In genomic region chr13:88857256-88857655, GRCh38 we compare ENCODE assay signal across 22 cellular contexts.
DNase-seq lines count a peak whose midpoint lies in the region; ATAC-seq, FAIRE-seq and TF ChIP-seq lines count a peak whose summit lies in the region.
"Had no signal": no experiment of that assay in that cellular context is flagged by ENCODE, and none has a peak within 500 bp of the region (broad histone marks: within the 10 kb centered on the region; RNA-seq: fewer than 3 reads in every experiment).

No MANE protein-coding gene starts in this region.

- no peak for TF ChIP-seq POLR2A in GM12892 (IDR thresholded peaks at IDR 0.05; ENCODE audit: low read depth, low read length)

- TF ChIP-seq CTCF in epithelial cell of esophagus (IDR thresholded peaks at IDR 0.05; ENCODE audit: insufficient read depth, low read depth, low read length, missing control alignments), result no peak

- no peak for FAIRE-seq in GM12892 (lab: Jason Lieb, UNC)
- FAIRE-seq: G401.6 had no signal

- H3K4me3 ChIP-seq in epithelial cell of esophagus (ENCODE audit: low read length), result no peak overlapping the region
- H3K4me3 ChIP-seq: BLaER1, esophagus muscularis mucosa, neural progenitor cell had no signal

- peak; percentile 16 for DNase-seq in H4 (ENCODE audit: low spot score)
- peak; percentile 32 for DNase-seq in NCI-H128 (lab: John Stamatoyannopoulos, UW; ENCODE audit: unreplicated experiment)
- DNase-seq in NCI-H2107 treated with DMSO at 0.1 percent for 48 hours (lab: John Stamatoyannopoulos, UW; ENCODE audit: unreplicated experiment), result peak; percentile 90
- DNase-seq in epithelial cell of esophagus (ENCODE audit: low read depth), result peak; percentile 43
- DNase-seq in GM12892 (ENCODE audit: insufficient read length), result no peak
- DNase-seq: activated CD4-positive, CD25-positive, alpha-beta regulatory T cell; activated naive CD8-positive, alpha-beta T cell treated with anti-CD3 and anti-CD28 coated beads, Interleukin-2, amount 50 U/mL, for 24 hours; activated T-cell treated with anti-CD3 and anti-CD28 coated beads, Interleukin-2, amount 50 U/mL, for 4 hours; dermis blood vessel endothelial cell; foreskin melanocyte; NCI-H1048; NCI-H226; OCI-M1; retina; trophoblast cell had no signal

- ATAC-seq in SK-N-SH treated with all-trans-retinoic acid at 6 μM for 48 hours (no peak), HG03108 (IDR thresholded peaks at IDR 0.05; ENCODE audit: unreplicated experiment) (no peak)
- ATAC-seq: activated naive CD8-positive, alpha-beta T cell treated with anti-CD3 and anti-CD28 coated beads, Interleukin-2, amount 50 U/mL, for 24 hours; activated T-cell treated with anti-CD3 and anti-CD28 coated beads, Interleukin-2, amount 50 U/mL, for 4 hours; stimulated activated memory B cell treated with anti-CD40 and anti-IgM and Interleukin-4, amounts not matched to agents 10 μg/mL and 1 μg/mL and 100 μg/mL, for 72 hours had no signal

TF ChIP-seq in SK-N-SH treated with all-trans-retinoic acid at 6 μM for 48 hours, 23 proteins besides CTCF, POLR2A, EP300 and RAD21:
- TF ChIP-seq CSRNP3 (CRISPR knock-in tag; IDR thresholded peaks at IDR 0.05) (no peak), TSHZ2 (CRISPR knock-in tag; IDR thresholded peaks at IDR 0.05) (no peak), ZNF8 (CRISPR knock-in tag; IDR thresholded peaks at IDR 0.05) (no peak), TOX (CRISPR knock-in tag; IDR thresholded peaks at IDR 0.05; ENCODE audit: borderline replicate concordance) (no peak), PATZ1 (CRISPR knock-in tag; IDR thresholded peaks at IDR 0.05; ENCODE audit: borderline replicate concordance) (no peak), ZC3H10 (CRISPR knock-in tag; IDR thresholded peaks at IDR 0.05) (no peak), ZNF70 (CRISPR knock-in tag; IDR thresholded peaks at IDR 0.05) (no peak), ZFP3 (CRISPR knock-in tag; IDR thresholded peaks at IDR 0.05) (no peak), PPARA (CRISPR knock-in tag; IDR thresholded peaks at IDR 0.05; ENCODE audit: borderline replicate concordance) (no peak), ISL1 (CRISPR knock-in tag; IDR thresholded peaks at IDR 0.05) (no peak), OSR1 (CRISPR knock-in tag; IDR thresholded peaks at IDR 0.05) (no peak), RARB (CRISPR knock-in tag; IDR thresholded peaks at IDR 0.05) (no peak), CSDC2 (CRISPR knock-in tag; IDR thresholded peaks at IDR 0.05) (no peak), ZNF565 (CRISPR knock-in tag; conservative IDR thresholded peaks at IDR 0.05; ENCODE audit: low read depth) (no peak), TCF4 (CRISPR knock-in tag; IDR thresholded peaks at IDR 0.05; ENCODE audit: borderline replicate concordance) (no peak), CREB5 (CRISPR knock-in tag; IDR thresholded peaks at IDR 0.05; ENCODE audit: low read depth) (no peak), POU6F1 (CRISPR knock-in tag; IDR thresholded peaks at IDR 0.05; ENCODE audit: borderline replicate concordance, low read depth) (no peak), ESRRG (CRISPR knock-in tag; IDR thresholded peaks at IDR 0.05) (no peak)
